1 cellular context compared by ENCODE assay signal in genomic region chr17:46768896-46769295, GRCh38. TPM values are rescaled to one million over a fixed set of nuclear protein-coding genes. Genes with fewer than 3 reads are reported as not detected.
"Had no signal": no experiment of that assay in that cellular context is flagged by ENCODE, and none has a peak within 500 bp of the region (broad histone marks: within the 10 kb centered on the region; RNA-seq: fewer than 3 reads in every experiment).

No MANE protein-coding gene starts in this region.

RNA-seq across cellular contexts. Expression of gene WNT3, which starts 49.6 kb away (rescaled TPM):
- total RNA-seq: naive thymus-derived CD8-positive, alpha-beta T cell had no signal
- polyA plus RNA-seq: naive thymus-derived CD8-positive, alpha-beta T cell had no signal
